In genomic region chr7:5419523-5420107, GRCh38 we compare ENCODE assay signal across 9 cellular contexts. TPM values are rescaled to one million over a fixed set of nuclear protein-coding genes. Genes with fewer than 3 reads are reported as not detected.
DNase-seq lines count a peak whose midpoint lies in the region; ATAC-seq and TF ChIP-seq lines count a peak whose summit lies in the region.
"Had no signal": no experiment of that assay in that cellular context is flagged by ENCODE, and none has a peak within 500 bp of the region (broad histone marks: within the 10 kb centered on the region; RNA-seq: fewer than 3 reads in every experiment).

No MANE protein-coding gene starts in this region.

- no peaks in the 10 kb centered on the region for H3K9me3 Mint-ChIP-seq in activated CD8-positive, alpha-beta memory T cell treated with anti-CD3 and anti-CD28 coated beads, Interleukin-2, amount 10 ng/mL, durations not matched to agents 7 days and 5 days (ENCODE audit: low read depth)

- CTCF ChIA-PET in activated CD8-positive, alpha-beta memory T cell treated with anti-CD3 and anti-CD28 coated beads, Interleukin-2, amount 10 ng/mL, durations not matched to agents 7 days and 5 days (lab: Charles Lee): interaction anchor here (1.4 to 1.5 kb wide), 2 partner anchors 23 to 44 kb away, joined by 3 to 4 read pairs; no protein-coding TSS in a partner anchor

- no peaks in the 10 kb centered on the region for H3K27me3 ChIP-seq in cardiac muscle cell
- no peaks in the 10 kb centered on the region for H3K27me3 ChIP-seq in prostate gland (replicated peaks; ENCODE audit: insufficient read depth)

- H3K27me3 Mint-ChIP-seq in activated CD8-positive, alpha-beta memory T cell treated with anti-CD3 and anti-CD28 coated beads, Interleukin-2, amount 10 ng/mL, durations not matched to agents 7 days and 5 days: peaks cover 68% of the 10 kb centered on the region

- peaks cover 25% of the 10 kb centered on the region for H3K4me1 ChIP-seq in cardiac muscle cell (ENCODE audit: low read depth)
- peaks cover 10% of the 10 kb centered on the region for H3K4me1 ChIP-seq in prostate gland (replicated peaks)

- DNase-seq in EL: peak; percentile 17
- DNase-seq in cardiac muscle cell (ENCODE audit: low read depth in 1 of 2, low spot score in 1 of 2): peak in 1 of 2 donors; percentile 43
- DNase-seq in prostate gland (ENCODE audit: low spot score): no peak
- no peak for DNase-seq in middle frontal gyrus (ENCODE audit: extremely low spot score, low spot score)
- DNase-seq in cerebellar cortex (ENCODE audit: low spot score): no peak
- DNase-seq in activated CD8-positive, alpha-beta memory T cell treated with anti-CD3 and anti-CD28 coated beads, Interleukin-2, amount 10 ng/mL, durations not matched to agents 7 days and 5 days: no peak

- H3K4me3 ChIP-seq in cardiac muscle cell (peak overlapping the region; percentile 94), prostate gland (peak overlapping the region; percentile 95 to 98)

- no peak for TF ChIP-seq POLR2A in prostate gland (IDR thresholded peaks at IDR 0.05)

- no peak for ATAC-seq in GM18520 (IDR thresholded peaks at IDR 0.05; ENCODE audit: unreplicated experiment)
- no peak for ATAC-seq in activated CD8-positive, alpha-beta memory T cell treated with anti-CD3 and anti-CD28 coated beads, Interleukin-2, amount 10 ng/mL, durations not matched to agents 7 days and 5 days

- peak overlapping the region; percentile 100 for H3K27ac ChIP-seq in VCaP
- peak overlapping the region; percentile 100 for H3K27ac ChIP-seq in cardiac muscle cell
- peak overlapping the region; percentile 99 to 100 for H3K27ac ChIP-seq in prostate gland
- H3K27ac ChIP-seq: KMS-11 had no signal

- H3K36me3 Mint-ChIP-seq in activated CD8-positive, alpha-beta memory T cell treated with anti-CD3 and anti-CD28 coated beads, Interleukin-2, amount 10 ng/mL, durations not matched to agents 7 days and 5 days: no peaks in the 10 kb centered on the region

- H3K36me3 ChIP-seq in cardiac muscle cell (no peaks in the 10 kb centered on the region), prostate gland (no peaks in the 10 kb centered on the region)

- no peak overlapping the region for H3K27ac Mint-ChIP-seq in activated CD8-positive, alpha-beta memory T cell treated with anti-CD3 and anti-CD28 coated beads, Interleukin-2, amount 10 ng/mL, durations not matched to agents 7 days and 5 days

- no peaks in the 10 kb centered on the region for H3K9me3 ChIP-seq in cardiac muscle cell (ENCODE audit: low read depth)
- H3K9me3 ChIP-seq in prostate gland: no peaks in the 10 kb centered on the region

- WGBS in prostate gland: under 1% methylated on average over 44 of the region's 44 CpGs

- TF ChIP-seq CTCF in VCaP (conservative IDR thresholded peaks at IDR 0.05) (no peak), cardiac muscle cell (IDR thresholded peaks at IDR 0.05; ENCODE audit: low read depth, low read length) (no peak), prostate gland (IDR thresholded peaks at IDR 0.05) (no peak)

- intact Hi-C loops in prostate gland (cut with DNase I): loop anchor here (5.0 kb wide), 1 partner anchor 62 kb away; no protein-coding TSS in a partner anchor

- H3K4me3 Mint-ChIP-seq in activated CD8-positive, alpha-beta memory T cell treated with anti-CD3 and anti-CD28 coated beads, Interleukin-2, amount 10 ng/mL, durations not matched to agents 7 days and 5 days: no peak overlapping the region

- H3K4me1 Mint-ChIP-seq in activated CD8-positive, alpha-beta memory T cell treated with anti-CD3 and anti-CD28 coated beads, Interleukin-2, amount 10 ng/mL, durations not matched to agents 7 days and 5 days: peaks cover 17% of the 10 kb centered on the region

RNA-seq across cellular contexts. Expression of gene TNRC18, which starts 4.0 kb away (rescaled TPM):
- total RNA-seq in cardiac muscle cell (111 and 180 TPM in 2 replicates), prostate gland (100 to 1,000 TPM; 138 to 290 TPM)
- polyA plus RNA-seq in cardiac muscle cell: 15.1 and 19.2 TPM in 2 replicates
- 10 to 100 TPM; 64.0 to 65.7 TPM for total RNA-seq in activated CD8-positive, alpha-beta memory T cell treated with anti-CD3 and anti-CD28 coated beads, Interleukin-2, amount 10 ng/mL, durations not matched to agents 7 days and 5 days
